Comparison of ENCODE assay signal across 15 cellular contexts in the genomic region with DNA sequence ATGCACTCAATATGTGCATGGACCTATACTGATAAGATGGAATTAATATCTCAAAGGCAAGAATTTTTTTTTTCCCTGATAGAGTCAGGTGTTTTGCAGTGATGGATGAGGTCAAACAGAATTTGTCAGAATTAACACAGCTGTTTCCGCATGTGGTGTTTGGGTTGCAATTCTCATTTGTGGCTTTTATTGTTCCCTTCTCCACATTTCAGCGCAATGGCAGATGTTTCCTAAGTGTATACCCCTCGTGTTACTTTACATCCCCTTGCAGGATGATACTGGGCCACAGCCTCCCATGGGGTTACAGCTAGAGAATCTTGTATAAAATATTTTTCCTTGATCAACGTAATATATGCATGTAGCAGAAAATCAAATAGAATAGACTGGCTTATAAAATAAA.
"Had no signal": no experiment of that assay in that cellular context is flagged by ENCODE, and none has a peak within 500 bp of the region (broad histone marks: within the 10 kb centered on the region; RNA-seq: fewer than 3 reads in every experiment).

No MANE protein-coding gene starts in this region.

- H3K27me3 ChIP-seq: ascending aorta, breast epithelium, ovary, sigmoid colon, spleen, suprapubic skin had no signal

- H3K27ac Mint-ChIP-seq: activated naive CD4-positive, alpha-beta T cell treated with anti-CD3 and anti-CD28 coated beads for 36 hours; activated naive CD8-positive, alpha-beta T cell treated with anti-CD3 and anti-CD28 coated beads, Interleukin-2, amount 50 U/mL, for 24 hours; naive B cell; stimulated activated naive CD8-positive, alpha-beta T cell treated with anti-CD3 and anti-CD28 coated beads, Interleukin-15, Interleukin-2, amounts not matched to agents 100 ng/mL and 50 ng/mL, for 24 hours had no signal

- H3K27me3 Mint-ChIP-seq: activated naive CD8-positive, alpha-beta T cell treated with anti-CD3 and anti-CD28 coated beads, Interleukin-2, amount 50 U/mL, for 24 hours; naive B cell; stimulated activated naive CD8-positive, alpha-beta T cell treated with anti-CD3 and anti-CD28 coated beads, Interleukin-15, Interleukin-2, amounts not matched to agents 100 ng/mL and 50 ng/mL, for 24 hours had no signal

- H3K4me3 ChIP-seq: ascending aorta, breast epithelium, ovary, sigmoid colon, spleen, suprapubic skin had no signal

- H3K27ac ChIP-seq: ascending aorta, breast epithelium, ovary, sigmoid colon, spleen, suprapubic skin had no signal

- H3K4me1 ChIP-seq: ascending aorta, breast epithelium, sigmoid colon, suprapubic skin had no signal

- DNase-seq: activated CD4-positive, alpha-beta T cell treated with anti-CD3 and anti-CD28 coated beads, Interleukin-2, amount 50 U/mL, for 1 hour; activated naive CD8-positive, alpha-beta T cell treated with anti-CD3 and anti-CD28 coated beads, Interleukin-2, amount 50 U/mL, for 24 hours; cerebellar nuclear complex; naive B cell; ovary; sigmoid colon; spleen; T-helper 9 cell; trophoblast cell had no signal

- ATAC-seq: activated naive CD8-positive, alpha-beta T cell treated with anti-CD3 and anti-CD28 coated beads, Interleukin-2, amount 50 U/mL, for 24 hours; left lobe of liver had no signal

- H3K4me1 Mint-ChIP-seq: activated naive CD8-positive, alpha-beta T cell treated with anti-CD3 and anti-CD28 coated beads, Interleukin-2, amount 50 U/mL, for 24 hours had no signal

- H3K9me3 ChIP-seq: ascending aorta, breast epithelium, ovary, sigmoid colon, spleen, suprapubic skin had no signal

- H3K36me3 Mint-ChIP-seq: naive B cell had no signal

- H3K4me3 Mint-ChIP-seq: activated naive CD4-positive, alpha-beta T cell treated with anti-CD3 and anti-CD28 coated beads for 36 hours; activated naive CD8-positive, alpha-beta T cell treated with anti-CD3 and anti-CD28 coated beads, Interleukin-2, amount 50 U/mL, for 24 hours; naive B cell; stimulated activated naive CD8-positive, alpha-beta T cell treated with anti-CD3 and anti-CD28 coated beads, Interleukin-15, Interleukin-2, amounts not matched to agents 100 ng/mL and 50 ng/mL, for 24 hours had no signal

- H3K36me3 ChIP-seq: ascending aorta, breast epithelium, ovary, sigmoid colon, spleen, suprapubic skin had no signal
